Comparison of ENCODE assay signal across 8 cellular contexts in genomic region chr7:108415821-108416536, GRCh38. TPM values are rescaled to one million over a fixed set of nuclear protein-coding genes. Genes with fewer than 3 reads are reported as not detected.
A peak's percentile ranks its signal among the peaks of the same experiment; 100 is the strongest.
DNase-seq lines count a peak whose midpoint lies in the region; ATAC-seq and TF ChIP-seq lines count a peak whose summit lies in the region.

No MANE protein-coding gene starts in this region.

- no peaks in the 10 kb centered on the region for H3K9me3 ChIP-seq in OCI-LY1 (ENCODE audit: low read length)
- no peaks in the 10 kb centered on the region for H3K9me3 ChIP-seq in testis

- no peaks in the 10 kb centered on the region for H3K79me2 ChIP-seq in OCI-LY1 (ENCODE audit: insufficient read depth, low read length)

- no peaks in the 10 kb centered on the region for H4K20me1 ChIP-seq in OCI-LY1 (ENCODE audit: insufficient read depth, low read length)

- TF ChIP-seq POLR2A in testis (IDR thresholded peaks at IDR 0.05): no peak

- intact Hi-C loops in posterior vena cava (cut with DNase I): no loop called here
- intact Hi-C loops in testis (cut with DNase I; ENCODE audit: low total_unique reads): no loop called here

- H3K4me3 ChIP-seq in OCI-LY1 (ENCODE audit: low read depth, low read length, poor library complexity, severe bottlenecking) (no peak overlapping the region), retinal pigment epithelial cell (ENCODE audit: low read length) (no peak overlapping the region), testis (no peak overlapping the region)

- DNase-seq in GM04504 (ENCODE audit: low read depth): peak; percentile 3
- DNase-seq in dermis blood vessel endothelial cell: peak; percentile 89
- DNase-seq in retinal pigment epithelial cell (ENCODE audit: low read depth): peak; percentile 22
- no peak for DNase-seq in posterior vena cava (ENCODE audit: low spot score)
- DNase-seq in testis: no peak

- ATAC-seq in GM19438 (IDR thresholded peaks at IDR 0.05; ENCODE audit: low read depth, unreplicated experiment): peak; percentile 86
- ATAC-seq in HG03439 (IDR thresholded peaks at IDR 0.05; ENCODE audit: unreplicated experiment): peak; percentile 82

- H3K4me2 ChIP-seq in OCI-LY1 (ENCODE audit: low read length): peak overlapping the region; percentile 52

- 69 to 72% methylated on average over 8 of the region's 8 CpGs for WGBS in testis, 2 donors

- H3K27ac ChIP-seq in OCI-LY1 (ENCODE audit: low read depth, low read length, poor library complexity, severe bottlenecking) (peak overlapping the region; percentile 26), testis (no peak overlapping the region)

- H3K4me1 ChIP-seq in OCI-LY1 (ENCODE audit: insufficient read depth, low read length, severe bottlenecking) (peaks cover 25% of the 10 kb centered on the region), testis (no peaks in the 10 kb centered on the region)

- no peak overlapping the region for H3K9ac ChIP-seq in OCI-LY1 (ENCODE audit: low read length)

- H3K36me3 ChIP-seq in OCI-LY1 (ENCODE audit: insufficient read depth, low read length) (no peaks in the 10 kb centered on the region), testis (ENCODE audit: low read depth, missing control alignments) (no peaks in the 10 kb centered on the region)

- no peaks in the 10 kb centered on the region for H3K9me2 ChIP-seq in OCI-LY1 (ENCODE audit: low read depth, low read length)

- TF ChIP-seq CTCF in OCI-LY1 (IDR thresholded peaks at IDR 0.05; ENCODE audit: low read length): no peak
- TF ChIP-seq CTCF in retinal pigment epithelial cell (conservative IDR thresholded peaks at IDR 0.05; ENCODE audit: low read depth, low read length): no peak
- no peak for TF ChIP-seq CTCF in testis (IDR thresholded peaks at IDR 0.05)

- H3F3A ChIP-seq in OCI-LY1 (ENCODE audit: insufficient read depth, low read length): no peaks in the 10 kb centered on the region

- no peaks in the 10 kb centered on the region for H3K27me3 ChIP-seq in OCI-LY1 (ENCODE audit: insufficient read depth, low read length)
- H3K27me3 ChIP-seq in testis: no peaks in the 10 kb centered on the region

- no peak overlapping the region for H2AFZ ChIP-seq in OCI-LY1 (ENCODE audit: low read length)

RNA-seq across cellular contexts. Expression of gene NRCAM, which starts 40.3 kb away (rescaled TPM):
- total RNA-seq in dermis blood vessel endothelial cell (9.2 and 16.0 TPM in 2 replicates), posterior vena cava (1 to 10 TPM; 1.5 to 1.7 TPM), testis (1 to 10 TPM; 7.4 to 7.6 TPM)
- 11.4 TPM for polyA plus RNA-seq in testis (ENCODE audit: insufficient read depth, low read depth, low replicate concordance)

Comparison
In these comparisons a context has a peak if more than half of its experiments do, and no peak if none do; other contexts are left out.
1. DNase-seq: peak in GM04504 (single experiment), dermis blood vessel endothelial cell (single experiment) and retinal pigment epithelial cell (single experiment); none in posterior vena cava (single experiment) and testis (single experiment).